1 cellular context compared by ENCODE assay signal in the genomic region with DNA sequence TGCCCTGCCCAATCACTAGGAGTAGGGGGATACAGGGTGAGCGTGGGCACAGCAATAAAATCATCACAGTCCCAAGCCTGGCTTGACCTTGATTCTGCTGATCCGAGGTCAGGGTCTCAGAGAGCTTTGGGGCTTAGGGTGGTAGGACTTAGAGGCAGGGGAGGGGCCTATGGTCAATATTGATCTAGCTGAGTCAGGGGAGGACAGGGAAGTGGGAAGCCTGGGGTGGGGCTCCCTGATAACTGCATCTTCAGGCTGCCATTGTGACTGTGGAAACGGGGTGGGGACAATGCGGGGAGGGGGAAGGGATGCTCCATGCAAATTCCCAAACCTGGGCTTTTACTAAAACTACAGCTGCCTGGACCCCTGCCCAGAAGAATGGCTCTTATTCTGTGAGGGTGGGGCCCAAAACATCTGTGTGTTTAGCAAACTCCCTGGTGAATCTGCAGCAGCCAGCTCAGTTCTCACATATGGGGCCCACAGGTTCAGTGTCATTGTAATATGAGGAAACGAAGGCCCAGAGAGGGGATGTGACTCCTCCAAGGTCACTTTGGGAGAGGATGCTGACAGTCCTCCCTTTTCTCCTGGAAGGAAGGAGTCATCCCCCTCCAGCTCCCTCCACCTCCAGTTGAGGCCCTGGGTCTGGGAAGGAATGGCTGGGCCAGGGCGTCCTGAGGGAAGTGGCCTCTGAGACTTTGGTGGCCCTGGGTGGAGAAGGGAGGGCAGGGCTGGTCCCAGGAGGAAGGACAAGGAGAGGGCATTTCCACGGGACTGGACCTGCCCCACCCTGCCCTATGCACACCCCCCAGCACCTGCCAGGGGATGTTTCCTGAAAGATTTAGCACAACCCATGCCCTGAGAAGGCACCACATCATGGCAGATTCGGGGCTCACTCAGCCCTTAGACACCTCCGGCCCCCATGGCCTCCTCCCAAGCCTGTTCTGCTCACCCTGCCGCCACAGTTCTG.
TF ChIP-seq lines count a peak whose summit lies in the region.

No MANE protein-coding gene starts in this region.

TF ChIP-seq in HepG2, 621 proteins besides CTCF, POLR2A, EP300 and RAD21 (continued from another document):
- TF ChIP-seq DPF2 (CRISPR knock-in tag; IDR thresholded peaks at IDR 0.05; ENCODE audit: borderline replicate concordance, low read depth): no peak
- no peak for TF ChIP-seq PBX3 (CRISPR knock-in tag; IDR thresholded peaks at IDR 0.05; ENCODE audit: borderline replicate concordance)
- TF ChIP-seq DZIP1 (CRISPR knock-in tag; IDR thresholded peaks at IDR 0.05): no peak
- no peak for TF ChIP-seq HNRNPLL (IDR thresholded peaks at IDR 0.05; ENCODE audit: low read depth, low read length, poor library complexity, severe bottlenecking)
- TF ChIP-seq NFYC (CRISPR knock-in tag; IDR thresholded peaks at IDR 0.05): no peak
- TF ChIP-seq, protein P1, sequence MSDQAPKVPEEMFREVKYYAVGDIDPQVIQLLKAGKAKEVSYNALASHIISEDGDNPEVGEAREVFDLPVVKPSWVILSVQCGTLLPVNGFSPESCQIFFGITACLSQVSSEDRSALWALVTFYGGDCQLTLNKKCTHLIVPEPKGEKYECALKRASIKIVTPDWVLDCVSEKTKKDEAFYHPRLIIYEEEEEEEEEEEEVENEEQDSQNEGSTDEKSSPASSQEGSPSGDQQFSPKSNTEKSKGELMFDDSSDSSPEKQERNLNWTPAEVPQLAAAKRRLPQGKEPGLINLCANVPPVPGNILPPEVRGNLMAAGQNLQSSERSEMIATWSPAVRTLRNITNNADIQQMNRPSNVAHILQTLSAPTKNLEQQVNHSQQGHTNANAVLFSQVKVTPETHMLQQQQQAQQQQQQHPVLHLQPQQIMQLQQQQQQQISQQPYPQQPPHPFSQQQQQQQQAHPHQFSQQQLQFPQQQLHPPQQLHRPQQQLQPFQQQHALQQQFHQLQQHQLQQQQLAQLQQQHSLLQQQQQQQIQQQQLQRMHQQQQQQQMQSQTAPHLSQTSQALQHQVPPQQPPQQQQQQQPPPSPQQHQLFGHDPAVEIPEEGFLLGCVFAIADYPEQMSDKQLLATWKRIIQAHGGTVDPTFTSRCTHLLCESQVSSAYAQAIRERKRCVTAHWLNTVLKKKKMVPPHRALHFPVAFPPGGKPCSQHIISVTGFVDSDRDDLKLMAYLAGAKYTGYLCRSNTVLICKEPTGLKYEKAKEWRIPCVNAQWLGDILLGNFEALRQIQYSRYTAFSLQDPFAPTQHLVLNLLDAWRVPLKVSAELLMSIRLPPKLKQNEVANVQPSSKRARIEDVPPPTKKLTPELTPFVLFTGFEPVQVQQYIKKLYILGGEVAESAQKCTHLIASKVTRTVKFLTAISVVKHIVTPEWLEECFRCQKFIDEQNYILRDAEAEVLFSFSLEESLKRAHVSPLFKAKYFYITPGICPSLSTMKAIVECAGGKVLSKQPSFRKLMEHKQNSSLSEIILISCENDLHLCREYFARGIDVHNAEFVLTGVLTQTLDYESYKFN (CRISPR knock-in tag; conservative IDR thresholded peaks at IDR 0.05): peak; percentile 33; the same call in 1 of the 2 replicates
- TF ChIP-seq PCBP1 (IDR thresholded peaks at IDR 0.05; ENCODE audit: borderline replicate concordance, low read depth, low read length): no peak
- TF ChIP-seq ARHGAP35 (CRISPR knock-in tag; IDR thresholded peaks at IDR 0.05; ENCODE audit: borderline replicate concordance): no peak
- TF ChIP-seq GATAD2A (CRISPR knock-in tag; IDR thresholded peaks at IDR 0.05): peak; percentile 29; the same call in 1 of the 2 replicates
- TF ChIP-seq, protein P2, sequence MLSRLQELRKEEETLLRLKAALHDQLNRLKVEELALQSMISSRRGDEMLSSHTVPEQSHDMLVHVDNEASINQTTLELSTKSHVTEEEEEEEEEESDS (CRISPR knock-in tag; IDR thresholded peaks at IDR 0.05; ENCODE audit: borderline replicate concordance): no peak
- TF ChIP-seq ZNF619 (CRISPR knock-in tag; IDR thresholded peaks at IDR 0.05): no peak
- peak; percentile 85 for TF ChIP-seq FOSL2 (CRISPR knock-in tag; IDR thresholded peaks at IDR 0.05)
- peak; percentile 15; the same call in 1 of the 2 replicates for TF ChIP-seq FOXA1 (IDR thresholded peaks at IDR 0.05)
- TF ChIP-seq FOXA1 (CRISPR knock-in tag; IDR thresholded peaks at IDR 0.05): 0 out of 2 replicates have a peak, but pooled peaks have one; percentile 33
- TF ChIP-seq, protein P3, sequence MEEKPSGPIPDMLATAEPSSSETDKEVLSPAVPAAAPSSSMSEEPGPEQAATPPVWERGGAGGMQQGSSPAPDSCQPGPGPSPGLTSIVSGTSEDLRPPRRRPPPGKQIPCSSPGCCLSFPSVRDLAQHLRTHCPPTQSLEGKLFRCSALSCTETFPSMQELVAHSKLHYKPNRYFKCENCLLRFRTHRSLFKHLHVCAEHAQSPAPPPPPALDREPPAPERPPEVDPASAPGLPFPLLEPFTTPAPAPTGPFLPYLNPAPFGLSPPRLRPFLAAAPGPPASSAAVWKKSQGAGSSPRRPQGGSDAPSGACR (CRISPR knock-in tag; IDR thresholded peaks at IDR 0.05): no peak
- no peak for TF ChIP-seq ZFYVE20 (CRISPR knock-in tag; IDR thresholded peaks at IDR 0.05; ENCODE audit: borderline replicate concordance, low read depth)
- no peak for TF ChIP-seq HNF4A (CRISPR knock-in tag; IDR thresholded peaks at IDR 0.05)
- no peak for TF ChIP-seq ZNF850 (CRISPR knock-in tag; conservative IDR thresholded peaks at IDR 0.05)
TF ChIP-seq in HepG2: peak in this region for 12.
